ENCODE assay signal across 9 cellular contexts in the genomic region with DNA sequence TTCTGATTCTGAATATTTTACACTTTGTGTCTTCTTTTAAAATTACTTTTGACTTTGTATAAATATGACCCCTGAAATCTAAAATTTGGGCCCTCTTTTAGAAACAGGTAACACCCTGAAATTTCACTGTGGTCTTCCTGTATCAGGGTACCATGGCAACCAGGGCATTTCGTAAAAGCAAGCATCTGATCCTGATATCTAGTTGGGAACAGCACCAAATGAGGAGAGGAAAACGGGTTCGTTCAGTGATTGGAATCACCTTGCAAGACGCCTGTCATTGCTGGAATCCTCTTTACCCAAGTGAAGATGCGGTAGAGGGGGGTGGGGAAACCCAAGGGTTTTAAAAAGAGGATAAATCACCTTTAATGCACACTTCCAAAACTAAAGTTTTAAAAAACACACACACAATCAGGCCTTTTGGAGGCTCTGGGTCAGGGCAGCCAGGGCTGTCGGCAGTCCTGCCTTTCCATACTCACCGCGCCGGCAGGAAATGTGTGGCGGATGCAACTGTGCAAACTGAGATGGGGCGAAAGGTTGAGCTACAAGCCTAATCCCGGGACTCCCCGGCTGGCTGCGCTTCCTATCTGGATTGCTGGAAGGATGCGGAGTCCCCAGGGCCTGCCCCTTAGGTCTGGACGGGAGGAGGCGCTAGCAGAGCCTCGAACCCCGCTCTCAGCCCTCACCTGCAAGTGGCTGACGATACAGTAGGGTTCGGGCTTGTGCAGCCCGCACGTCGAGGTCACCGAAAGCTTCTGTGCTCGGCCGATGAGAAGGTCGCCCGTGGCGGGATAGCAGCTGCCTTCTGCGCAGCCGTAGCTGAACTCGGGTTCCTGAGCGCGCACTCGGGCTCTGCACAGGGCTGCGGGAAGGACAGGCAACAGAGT. TPM values are rescaled to one million over a fixed set of nuclear protein-coding genes. Genes with fewer than 3 reads are reported as not detected.
DNase-seq lines count a peak whose midpoint lies in the region; ATAC-seq and TF ChIP-seq lines count a peak whose summit lies in the region.
"Had no signal": no experiment of that assay in that cellular context is flagged by ENCODE, and none has a peak within 500 bp of the region (broad histone marks: within the 10 kb centered on the region; RNA-seq: fewer than 3 reads in every experiment).

No MANE protein-coding gene starts in this region.

- H3K9me3 ChIP-seq in MG63, result no peaks in the 10 kb centered on the region
- no peaks in the 10 kb centered on the region for H3K9me3 ChIP-seq in liver (ENCODE audit: control insufficient read depth in 4 of 4, low read length in 3 of 4)
- peaks cover 1% of the 10 kb centered on the region for H3K9me3 ChIP-seq in thymus (ENCODE audit: control insufficient read depth)

- peak overlapping the region; percentile 68 for H3K4me3 ChIP-seq in MG63
- peak overlapping the region; percentile 20 to 72 (median 55) for H3K4me3 ChIP-seq in liver (ENCODE audit: low read depth in 1 of 3, low read length in 3 of 3)
- peak overlapping the region; percentile 48 for H3K4me3 ChIP-seq in thymus (ENCODE audit: low read length)

- peak overlapping the region; percentile 95 for H3K4me3 Mint-ChIP-seq in chondrocyte (ENCODE audit: unreplicated experiment)

- H3K4me1 Mint-ChIP-seq in chondrocyte (ENCODE audit: low read depth), result peaks cover 75% of the 10 kb centered on the region

- no peaks in the 10 kb centered on the region for H3K27me3 Mint-ChIP-seq in chondrocyte (ENCODE audit: low read depth)

- DNase-seq in AG09319 (ENCODE audit: extremely low read depth, low read depth) (no peak), MG63 (no peak), chondrocyte (ENCODE audit: low spot score) (no peak), dedifferentiated amniotic fluid mesenchymal stem cell (ENCODE audit: extremely low spot score) (no peak), UCSD-AML1 (lab: John Stamatoyannopoulos, UW; ENCODE audit: unreplicated experiment) (no peak)

- H3K27ac ChIP-seq in liver (ENCODE audit: low read depth in 1 of 2, low read length in 2 of 2), result no peak overlapping the region
- no peak overlapping the region for H3K27ac ChIP-seq in thymus (ENCODE audit: low read depth)

- TF ChIP-seq CTCF in AG09319 (IDR thresholded peaks at IDR 0.05; ENCODE audit: low read depth, low read length) (peak; percentile 3), chondrocyte (IDR thresholded peaks at IDR 0.05) (peak; percentile 64), liver (IDR thresholded peaks at IDR 0.05; ENCODE audit: low read depth, low read length, missing input control) (no peak)

- peak in 1 of 2 donors; percentile 17 for TF ChIP-seq RAD21 in liver (IDR thresholded peaks at IDR 0.05)

- WGBS in liver, result 21% methylated on average over 37 of the region's 37 CpGs
- WGBS in thymus, result 18% methylated on average over 37 of the region's 37 CpGs

- no peak for ATAC-seq in HG02885 (IDR thresholded peaks at IDR 0.05; ENCODE audit: poor library complexity, unreplicated experiment)

- H3K9ac ChIP-seq in liver (ENCODE audit: low read depth in 1 of 2, low read length in 2 of 2), result no peak overlapping the region

- H3K27ac Mint-ChIP-seq in chondrocyte (ENCODE audit: unreplicated experiment), result peak overlapping the region; percentile 88
- H3K27ac Mint-ChIP-seq: activated naive CD4-positive, alpha-beta T cell treated with anti-CD3 and anti-CD28 coated beads, Interleukin-2, amount 50 U/mL, for 72 hours had no signal

- H3K27me3 ChIP-seq in MG63, result no peaks in the 10 kb centered on the region
- H3K27me3 ChIP-seq in liver (ENCODE audit: control insufficient read depth in 4 of 4, insufficient read depth in 4 of 4, low read length in 3 of 4), result peaks cover 0 to 2% (median 0%) of the 10 kb centered on the region in 4 donors
- H3K27me3 ChIP-seq in thymus (ENCODE audit: control insufficient read depth, insufficient read depth), result peaks cover 35% of the 10 kb centered on the region

- H3K36me3 ChIP-seq in MG63, result 0 out of 2 replicates have a peak, but pooled peaks cover 2% of the 10 kb centered on the region
- H3K36me3 ChIP-seq in liver (ENCODE audit: control insufficient read depth in 4 of 4, insufficient read depth in 3 of 4, low read depth in 1 of 4, low read length in 3 of 4), result no peaks in the 10 kb centered on the region
- no peaks in the 10 kb centered on the region for H3K36me3 ChIP-seq in thymus (ENCODE audit: control insufficient read depth, insufficient read depth)

- H3K4me1 ChIP-seq in liver (ENCODE audit: control insufficient read depth in 4 of 4, insufficient read depth in 4 of 4, low read length in 3 of 4) (peaks cover 3 to 36% (median 33%) of the 10 kb centered on the region in 4 donors), thymus (ENCODE audit: control insufficient read depth, insufficient read depth, low read length) (peaks cover 9% of the 10 kb centered on the region)

- peaks cover 16% of the 10 kb centered on the region for H3K36me3 Mint-ChIP-seq in chondrocyte (ENCODE audit: low read depth)

- no peaks in the 10 kb centered on the region for H3K9me3 Mint-ChIP-seq in chondrocyte (ENCODE audit: low read depth)
- H3K9me3 Mint-ChIP-seq: activated naive CD4-positive, alpha-beta T cell treated with anti-CD3 and anti-CD28 coated beads, Interleukin-2, amount 50 U/mL, for 72 hours had no signal

TF ChIP-seq in liver, 16 proteins besides CTCF, POLR2A, EP300 and RAD21:
- TF ChIP-seq NR2F2 (IDR thresholded peaks at IDR 0.05) (peak; percentile 56), HNF4A (conservative IDR thresholded peaks at IDR 0.05) (no peak)
TF ChIP-seq in liver: peak in this region for 1.

RNA-seq across cellular contexts. Expression of gene LAMB1, which starts 1.8 kb away (rescaled TPM):
- 18.9 and 22.7 TPM in 2 replicates for total RNA-seq in MG63 (2014; rRNA removed; shearing (Covaris generic); ENCODE audit: low replicate concordance)
- total RNA-seq in chondrocyte, result 405 to 481 TPM (median 466 TPM) in 3 replicates
- 10 to 100 TPM; 33.7 to 63.1 TPM for total RNA-seq in liver
- polyA plus RNA-seq in liver, result 10 to 100 TPM; 12.6 to 17.9 TPM
- 251 TPM for polyA plus RNA-seq in thymus
